In the genomic region with DNA sequence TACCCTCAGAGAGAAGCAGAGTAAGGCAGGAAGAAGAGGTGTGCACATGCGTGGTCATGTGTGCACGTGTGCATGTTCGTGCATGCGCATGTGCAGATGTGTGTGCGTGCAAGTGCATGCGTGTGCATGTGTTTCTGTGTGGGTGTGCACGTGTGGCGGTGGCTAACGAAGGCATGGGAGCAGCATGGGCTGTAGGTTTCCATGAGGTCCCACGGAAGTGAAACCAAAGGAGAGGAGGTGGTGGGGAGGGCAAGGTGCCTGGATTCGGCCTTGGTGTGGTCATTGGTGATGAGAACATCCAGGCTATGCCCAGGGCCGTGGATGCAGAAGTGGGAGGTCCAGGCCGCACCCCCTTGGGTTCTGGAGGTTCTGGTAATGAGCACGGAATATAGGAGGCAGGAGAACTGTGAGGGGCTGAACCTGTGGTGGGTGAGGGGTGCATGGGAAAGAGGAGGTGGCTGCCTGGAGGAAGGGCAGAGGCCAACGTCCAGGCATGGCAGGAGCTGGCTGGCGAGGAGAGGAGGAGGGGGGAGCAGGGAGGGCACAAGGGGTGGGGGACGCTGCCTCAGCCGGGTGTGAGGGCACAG, we compare ENCODE assay signal across 14 cellular contexts. TPM values are rescaled to one million over a fixed set of nuclear protein-coding genes. Genes with fewer than 3 reads are reported as not detected.
DNase-seq lines count a peak whose midpoint lies in the region; ATAC-seq and TF ChIP-seq lines count a peak whose summit lies in the region.
"Had no signal": no experiment of that assay in that cellular context is flagged by ENCODE, and none has a peak within 500 bp of the region (broad histone marks: within the 10 kb centered on the region; RNA-seq: fewer than 3 reads in every experiment).

No MANE protein-coding gene starts in this region.

- no peak for ATAC-seq in activated CD4-positive, CD25-positive, alpha-beta regulatory T cell treated with anti-CD3 and anti-CD28 coated beads, Interleukin-2, amount 50 U/mL, for 24 hours
- ATAC-seq in psoas muscle (no peak), GM21447 (IDR thresholded peaks at IDR 0.05; ENCODE audit: unreplicated experiment) (no peak)
- ATAC-seq: activated CD8-positive, alpha-beta memory T cell treated with anti-CD3 and anti-CD28 coated beads, Interleukin-2, amount 10 ng/mL, durations not matched to agents 7 days and 5 days; esophagus mucosa; GM12878 had no signal

- TF ChIP-seq CTCF in Peyer's patch (IDR thresholded peaks at IDR 0.05) (no peak), foreskin fibroblast (IDR thresholded peaks at IDR 0.05; ENCODE audit: low read depth, low read length) (no peak), psoas muscle (IDR thresholded peaks at IDR 0.05) (no peak)

- peak; percentile 27 for DNase-seq in activated CD4-positive, CD25-positive, alpha-beta regulatory T cell treated with anti-CD3 and anti-CD28 coated beads, Interleukin-2, amount 50 U/mL, for 72 hours
- DNase-seq in Peyer's patch (peak in 2 of 3 donors; percentile 39 to 48), foreskin fibroblast (no peak), psoas muscle (peak; percentile 12 to 57), HCEC 1CT (no peak), NCI-H1930 (lab: John Stamatoyannopoulos, UW) (no peak)
- DNase-seq: 8988T; activated CD8-positive, alpha-beta memory T cell treated with anti-CD3 and anti-CD28 coated beads, Interleukin-2, amount 10 ng/mL, durations not matched to agents 7 days and 5 days; OCI-M1; stimulated activated naive CD4-positive, alpha-beta T cell had no signal

- H3K27me3 ChIP-seq in Peyer's patch (no peaks in the 10 kb centered on the region), psoas muscle (ENCODE audit: insufficient read depth in 3 of 3, low read length in 2 of 3) (peaks cover 0 to 8% (median 0%) of the 10 kb centered on the region in 3 donors)

- intact Hi-C loops in psoas muscle (cut with DNase I): loop anchor here in 1 of 2 donors (2.0 to 5.0 kb wide), 2 partner anchors 18 to 97 kb away; no protein-coding TSS in a partner anchor

- WGBS in psoas muscle, 3 donors: 86 to 89% (median 87%) methylated on average over 18 of the region's 18 CpGs

- H3K36me3 ChIP-seq in Peyer's patch: no peaks in the 10 kb centered on the region
- H3K36me3 ChIP-seq in psoas muscle (ENCODE audit: insufficient read depth in 1 of 2, low read depth in 1 of 2): no peaks in the 10 kb centered on the region

- peaks cover 5 to 30% (median 13%) of the 10 kb centered on the region in 4 donors for H3K4me1 ChIP-seq in Peyer's patch
- H3K4me1 ChIP-seq in psoas muscle: peaks cover 32% of the 10 kb centered on the region

- no peak for TF ChIP-seq POLR2A in Peyer's patch (IDR thresholded peaks at IDR 0.05)

- H3K4me3 ChIP-seq in Peyer's patch (no peak overlapping the region), foreskin fibroblast (ENCODE audit: low read depth in 1 of 2, low read length in 2 of 2) (peak overlapping the region; percentile 69 to 76), psoas muscle (no peak overlapping the region)
- H3K4me3 ChIP-seq: GM12878 had no signal

- H3K9me3 ChIP-seq in Peyer's patch (no peaks in the 10 kb centered on the region), psoas muscle (no peaks in the 10 kb centered on the region)

- no peak overlapping the region for H3K27ac ChIP-seq in Peyer's patch
- no peak overlapping the region for H3K27ac ChIP-seq in psoas muscle

RNA-seq across cellular contexts. Expression of gene INPP5A, which starts 2.4 kb away (rescaled TPM):
- total RNA-seq in Peyer's patch: 10 to 100 TPM; 33.8 to 76.4 (median 38.1) TPM
- total RNA-seq in psoas muscle: 10 to 100 TPM; 38.2 to 48.8 (median 42.2) TPM
- polyA plus RNA-seq in psoas muscle: 10 to 100 TPM; 15.1 to 44.3 (median 29.5) TPM

Comparison
In these comparisons a context has a peak if more than half of its experiments do, and no peak if none do; other contexts are left out.
1. DNase-seq: peak in activated CD4-positive, CD25-positive, alpha-beta regulatory T cell treated with anti-CD3 and anti-CD28 coated beads, Interleukin-2, amount 50 U/mL, for 72 hours (single experiment), Peyer's patch (2 of 3) and psoas muscle (2 of 2); none in foreskin fibroblast (0 of 2), HCEC 1CT (single experiment) and NCI-H1930 (0 of 2).
2. H3K4me3 ChIP-seq: peak in foreskin fibroblast (2 of 2); none in Peyer's patch (0 of 4) and psoas muscle (single experiment).